Comparison of ENCODE assay signal across 21 cellular contexts in genomic region chr12:80701388-80701787, GRCh38. TPM values are rescaled to one million over a fixed set of nuclear protein-coding genes. Genes with fewer than 3 reads are reported as not detected.
"Had no signal": no experiment of that assay in that cellular context is flagged by ENCODE, and none has a peak within 500 bp of the region (broad histone marks: within the 10 kb centered on the region; RNA-seq: fewer than 3 reads in every experiment).

No MANE protein-coding gene starts in this region.

- H3K9me3 ChIP-seq: breast epithelium, ovary, sigmoid colon had no signal

- H3K9me3 Mint-ChIP-seq: activated naive CD8-positive, alpha-beta T cell treated with anti-CD3 and anti-CD28 coated beads, Interleukin-2, amount 10 ng/mL, durations not matched to agents 7 days and 5 days had no signal

- H2AFZ ChIP-seq: hepatocyte had no signal

- H3K27me3 ChIP-seq: breast epithelium, ovary, sigmoid colon had no signal

- H3K4me1 Mint-ChIP-seq: activated naive CD8-positive, alpha-beta T cell treated with anti-CD3 and anti-CD28 coated beads, Interleukin-2, amount 10 ng/mL, durations not matched to agents 7 days and 5 days; naive thymus-derived CD4-positive, alpha-beta T cell; stimulated activated effector memory CD8-positive, alpha-beta T cell treated with anti-CD3 and anti-CD28 coated beads, Interleukin-12 subunit alpha, Interleukin-12 subunit beta, amount 100 ng/mL, for 72 hours had no signal

- H3K36me3 Mint-ChIP-seq: activated naive CD8-positive, alpha-beta T cell treated with anti-CD3 and anti-CD28 coated beads, Interleukin-2, amount 10 ng/mL, durations not matched to agents 7 days and 5 days; naive thymus-derived CD4-positive, alpha-beta T cell; stimulated activated effector memory CD8-positive, alpha-beta T cell treated with anti-CD3 and anti-CD28 coated beads, Interleukin-12 subunit alpha, Interleukin-12 subunit beta, amount 100 ng/mL, for 72 hours had no signal

- H3K4me3 Mint-ChIP-seq: activated naive CD8-positive, alpha-beta T cell treated with anti-CD3 and anti-CD28 coated beads, Interleukin-2, amount 10 ng/mL, durations not matched to agents 7 days and 5 days; effector memory CD8-positive, alpha-beta T cell; naive thymus-derived CD4-positive, alpha-beta T cell; stimulated activated effector memory CD8-positive, alpha-beta T cell treated with anti-CD3 and anti-CD28 coated beads, Interleukin-12 subunit alpha, Interleukin-12 subunit beta, amount 100 ng/mL, for 72 hours had no signal

- H3K4me3 ChIP-seq: breast epithelium, hepatocyte, lung, ovary, sigmoid colon had no signal

- H3K27ac ChIP-seq: breast epithelium, hepatocyte, ovary, sigmoid colon had no signal

- FAIRE-seq: urothelium cell line had no signal

- H3K79me2 ChIP-seq: hepatocyte had no signal

- H3K36me3 ChIP-seq: breast epithelium, ovary, sigmoid colon had no signal

- H3K4me1 ChIP-seq: breast epithelium, sigmoid colon had no signal

- H3K27ac Mint-ChIP-seq: activated naive CD8-positive, alpha-beta T cell treated with anti-CD3 and anti-CD28 coated beads, Interleukin-2, amount 10 ng/mL, durations not matched to agents 7 days and 5 days; effector memory CD8-positive, alpha-beta T cell; naive thymus-derived CD4-positive, alpha-beta T cell; stimulated activated effector memory CD8-positive, alpha-beta T cell treated with anti-CD3 and anti-CD28 coated beads, Interleukin-12 subunit alpha, Interleukin-12 subunit beta, amount 100 ng/mL, for 72 hours had no signal

- DNase-seq: activated CD4-positive, alpha-beta T cell treated with anti-CD3 and anti-CD28 coated beads, Interleukin-2, amount 50 U/mL, for 4 hours; activated naive CD4-positive, alpha-beta T cell; activated naive CD8-positive, alpha-beta T cell treated with anti-CD3 and anti-CD28 coated beads, Interleukin-2, amount 10 ng/mL, durations not matched to agents 7 days and 5 days; activated T-cell treated with anti-CD3 and anti-CD28 coated beads for 4 hours; anterior cingulate cortex; dermis blood vessel endothelial cell; effector memory CD8-positive, alpha-beta T cell; islet precursor cell; midbrain; naive thymus-derived CD4-positive, alpha-beta T cell; ovary; sigmoid colon had no signal

- H3K27me3 Mint-ChIP-seq: effector memory CD8-positive, alpha-beta T cell; naive thymus-derived CD4-positive, alpha-beta T cell had no signal

- ATAC-seq: effector memory CD8-positive, alpha-beta T cell; naive thymus-derived CD4-positive, alpha-beta T cell; stimulated activated effector memory CD8-positive, alpha-beta T cell treated with anti-CD3 and anti-CD28 coated beads, Interleukin-12 subunit alpha, Interleukin-12 subunit beta, amount 100 ng/mL, for 72 hours had no signal

RNA-seq across cellular contexts. Expression of gene MYF6, which starts 6.0 kb away (rescaled TPM):
- total RNA-seq: activated naive CD8-positive, alpha-beta T cell treated with anti-CD3 and anti-CD28 coated beads, Interleukin-2, amount 10 ng/mL, durations not matched to agents 7 days and 5 days; breast epithelium; dermis blood vessel endothelial cell; glomerular endothelial cell; lung; naive thymus-derived CD4-positive, alpha-beta T cell; ovary; sigmoid colon; T-helper 2 cell treated with Interferon-gamma antibody and Interleukin-4, amounts not matched to agents 100 ng/mL and 5 ng/mL, for 36 hours had no signal
- polyA plus RNA-seq: hepatocyte; lung; naive thymus-derived CD4-positive, alpha-beta T cell; ovary; sigmoid colon had no signal

RNA-seq across cellular contexts. Expression of gene MYF5, which starts 15.3 kb away (rescaled TPM):
- total RNA-seq: activated naive CD8-positive, alpha-beta T cell treated with anti-CD3 and anti-CD28 coated beads, Interleukin-2, amount 10 ng/mL, durations not matched to agents 7 days and 5 days; breast epithelium; cerebellum; dermis blood vessel endothelial cell; glomerular endothelial cell; hepatocyte; lung; naive thymus-derived CD4-positive, alpha-beta T cell; ovary; sigmoid colon; T-helper 2 cell treated with Interferon-gamma antibody and Interleukin-4, amounts not matched to agents 100 ng/mL and 5 ng/mL, for 36 hours had no signal
- polyA plus RNA-seq: hepatocyte; lung; naive thymus-derived CD4-positive, alpha-beta T cell; ovary; sigmoid colon; thymus had no signal
